Comparison of ENCODE assay signal across 2 cellular contexts in the genomic region with DNA sequence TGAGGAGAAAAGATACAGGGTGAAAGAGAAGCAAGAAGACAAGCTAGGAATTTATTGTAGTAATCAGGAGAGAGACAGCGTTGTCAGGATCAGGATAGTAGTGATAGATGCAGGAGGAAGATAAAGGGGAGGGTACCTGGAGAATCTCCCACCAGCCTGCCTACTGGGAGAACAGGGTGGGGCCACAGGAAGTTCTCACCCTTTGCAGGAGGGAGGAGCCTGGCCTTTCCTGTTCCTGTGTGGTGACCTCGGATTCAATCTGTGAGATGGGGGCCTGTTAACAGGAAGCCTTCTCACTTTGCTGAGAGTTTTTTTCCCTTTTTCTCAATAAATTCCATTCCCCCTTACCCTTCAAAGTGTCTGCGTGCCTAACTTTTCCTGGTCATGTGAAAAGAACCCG.
TF ChIP-seq lines count a peak whose summit lies in the region.

No MANE protein-coding gene starts in this region.

TF ChIP-seq in SK-N-SH, 30 proteins besides CTCF, POLR2A, EP300 and RAD21:
- TF ChIP-seq, protein P1, sequence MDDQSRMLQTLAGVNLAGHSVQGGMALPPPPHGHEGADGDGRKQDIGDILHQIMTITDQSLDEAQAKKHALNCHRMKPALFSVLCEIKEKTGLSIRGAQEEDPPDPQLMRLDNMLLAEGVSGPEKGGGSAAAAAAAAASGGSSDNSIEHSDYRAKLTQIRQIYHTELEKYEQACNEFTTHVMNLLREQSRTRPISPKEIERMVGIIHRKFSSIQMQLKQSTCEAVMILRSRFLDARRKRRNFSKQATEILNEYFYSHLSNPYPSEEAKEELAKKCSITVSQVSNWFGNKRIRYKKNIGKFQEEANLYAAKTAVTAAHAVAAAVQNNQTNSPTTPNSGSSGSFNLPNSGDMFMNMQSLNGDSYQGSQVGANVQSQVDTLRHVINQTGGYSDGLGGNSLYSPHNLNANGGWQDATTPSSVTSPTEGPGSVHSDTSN (IDR thresholded peaks at IDR 0.05): no peak
- TF ChIP-seq GABPA (IDR thresholded peaks at IDR 0.05; ENCODE audit: low read depth) (0 out of 2 replicates have a peak, but pooled peaks have one; percentile 18), NRF1 (IDR thresholded peaks at IDR 0.05; ENCODE audit: low read depth, low read length) (no peak)

TF ChIP-seq in SK-N-SH treated with all-trans-retinoic acid at 6 μM for 48 hours, 23 proteins besides CTCF, POLR2A, EP300 and RAD21 (continued from another document):
- TF ChIP-seq, protein P2, sequence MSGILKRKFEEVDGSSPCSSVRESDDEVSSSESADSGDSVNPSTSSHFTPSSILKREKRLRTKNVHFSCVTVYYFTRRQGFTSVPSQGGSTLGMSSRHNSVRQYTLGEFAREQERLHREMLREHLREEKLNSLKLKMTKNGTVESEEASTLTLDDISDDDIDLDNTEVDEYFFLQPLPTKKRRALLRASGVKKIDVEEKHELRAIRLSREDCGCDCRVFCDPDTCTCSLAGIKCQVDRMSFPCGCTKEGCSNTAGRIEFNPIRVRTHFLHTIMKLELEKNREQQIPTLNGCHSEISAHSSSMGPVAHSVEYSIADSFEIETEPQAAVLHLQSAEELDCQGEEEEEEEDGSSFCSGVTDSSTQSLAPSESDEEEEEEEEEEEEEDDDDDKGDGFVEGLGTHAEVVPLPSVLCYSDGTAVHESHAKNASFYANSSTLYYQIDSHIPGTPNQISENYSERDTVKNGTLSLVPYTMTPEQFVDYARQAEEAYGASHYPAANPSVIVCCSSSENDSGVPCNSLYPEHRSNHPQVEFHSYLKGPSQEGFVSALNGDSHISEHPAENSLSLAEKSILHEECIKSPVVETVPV (CRISPR knock-in tag; IDR thresholded peaks at IDR 0.05): no peak
- TF ChIP-seq CSDC2 (CRISPR knock-in tag; IDR thresholded peaks at IDR 0.05): no peak
- TF ChIP-seq, protein P3, sequence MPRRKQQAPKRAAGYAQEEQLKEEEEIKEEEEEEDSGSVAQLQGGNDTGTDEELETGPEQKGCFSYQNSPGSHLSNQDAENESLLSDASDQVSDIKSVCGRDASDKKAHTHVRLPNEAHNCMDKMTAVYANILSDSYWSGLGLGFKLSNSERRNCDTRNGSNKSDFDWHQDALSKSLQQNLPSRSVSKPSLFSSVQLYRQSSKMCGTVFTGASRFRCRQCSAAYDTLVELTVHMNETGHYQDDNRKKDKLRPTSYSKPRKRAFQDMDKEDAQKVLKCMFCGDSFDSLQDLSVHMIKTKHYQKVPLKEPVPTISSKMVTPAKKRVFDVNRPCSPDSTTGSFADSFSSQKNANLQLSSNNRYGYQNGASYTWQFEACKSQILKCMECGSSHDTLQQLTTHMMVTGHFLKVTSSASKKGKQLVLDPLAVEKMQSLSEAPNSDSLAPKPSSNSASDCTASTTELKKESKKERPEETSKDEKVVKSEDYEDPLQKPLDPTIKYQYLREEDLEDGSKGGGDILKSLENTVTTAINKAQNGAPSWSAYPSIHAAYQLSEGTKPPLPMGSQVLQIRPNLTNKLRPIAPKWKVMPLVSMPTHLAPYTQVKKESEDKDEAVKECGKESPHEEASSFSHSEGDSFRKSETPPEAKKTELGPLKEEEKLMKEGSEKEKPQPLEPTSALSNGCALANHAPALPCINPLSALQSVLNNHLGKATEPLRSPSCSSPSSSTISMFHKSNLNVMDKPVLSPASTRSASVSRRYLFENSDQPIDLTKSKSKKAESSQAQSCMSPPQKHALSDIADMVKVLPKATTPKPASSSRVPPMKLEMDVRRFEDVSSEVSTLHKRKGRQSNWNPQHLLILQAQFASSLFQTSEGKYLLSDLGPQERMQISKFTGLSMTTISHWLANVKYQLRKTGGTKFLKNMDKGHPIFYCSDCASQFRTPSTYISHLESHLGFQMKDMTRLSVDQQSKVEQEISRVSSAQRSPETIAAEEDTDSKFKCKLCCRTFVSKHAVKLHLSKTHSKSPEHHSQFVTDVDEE (CRISPR knock-in tag; IDR thresholded peaks at IDR 0.05): no peak
- no peak for TF ChIP-seq RARB (CRISPR knock-in tag; IDR thresholded peaks at IDR 0.05)
- TF ChIP-seq GLIS3 (CRISPR knock-in tag; IDR thresholded peaks at IDR 0.05): no peak
- no peak for TF ChIP-seq TOX (CRISPR knock-in tag; IDR thresholded peaks at IDR 0.05; ENCODE audit: borderline replicate concordance)
- TF ChIP-seq, protein P4, sequence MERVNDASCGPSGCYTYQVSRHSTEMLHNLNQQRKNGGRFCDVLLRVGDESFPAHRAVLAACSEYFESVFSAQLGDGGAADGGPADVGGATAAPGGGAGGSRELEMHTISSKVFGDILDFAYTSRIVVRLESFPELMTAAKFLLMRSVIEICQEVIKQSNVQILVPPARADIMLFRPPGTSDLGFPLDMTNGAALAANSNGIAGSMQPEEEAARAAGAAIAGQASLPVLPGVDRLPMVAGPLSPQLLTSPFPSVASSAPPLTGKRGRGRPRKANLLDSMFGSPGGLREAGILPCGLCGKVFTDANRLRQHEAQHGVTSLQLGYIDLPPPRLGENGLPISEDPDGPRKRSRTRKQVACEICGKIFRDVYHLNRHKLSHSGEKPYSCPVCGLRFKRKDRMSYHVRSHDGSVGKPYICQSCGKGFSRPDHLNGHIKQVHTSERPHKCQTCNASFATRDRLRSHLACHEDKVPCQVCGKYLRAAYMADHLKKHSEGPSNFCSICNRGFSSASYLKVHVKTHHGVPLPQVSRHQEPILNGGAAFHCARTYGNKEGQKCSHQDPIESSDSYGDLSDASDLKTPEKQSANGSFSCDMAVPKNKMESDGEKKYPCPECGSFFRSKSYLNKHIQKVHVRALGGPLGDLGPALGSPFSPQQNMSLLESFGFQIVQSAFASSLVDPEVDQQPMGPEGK (CRISPR knock-in tag; IDR thresholded peaks at IDR 0.05; ENCODE audit: borderline replicate concordance): no peak
- TF ChIP-seq ZC3H10 (CRISPR knock-in tag; IDR thresholded peaks at IDR 0.05): no peak
- no peak for TF ChIP-seq SNAI2 (CRISPR knock-in tag; IDR thresholded peaks at IDR 0.05)
- TF ChIP-seq TCF4 (CRISPR knock-in tag; IDR thresholded peaks at IDR 0.05; ENCODE audit: borderline replicate concordance): no peak
- TF ChIP-seq, protein P5, sequence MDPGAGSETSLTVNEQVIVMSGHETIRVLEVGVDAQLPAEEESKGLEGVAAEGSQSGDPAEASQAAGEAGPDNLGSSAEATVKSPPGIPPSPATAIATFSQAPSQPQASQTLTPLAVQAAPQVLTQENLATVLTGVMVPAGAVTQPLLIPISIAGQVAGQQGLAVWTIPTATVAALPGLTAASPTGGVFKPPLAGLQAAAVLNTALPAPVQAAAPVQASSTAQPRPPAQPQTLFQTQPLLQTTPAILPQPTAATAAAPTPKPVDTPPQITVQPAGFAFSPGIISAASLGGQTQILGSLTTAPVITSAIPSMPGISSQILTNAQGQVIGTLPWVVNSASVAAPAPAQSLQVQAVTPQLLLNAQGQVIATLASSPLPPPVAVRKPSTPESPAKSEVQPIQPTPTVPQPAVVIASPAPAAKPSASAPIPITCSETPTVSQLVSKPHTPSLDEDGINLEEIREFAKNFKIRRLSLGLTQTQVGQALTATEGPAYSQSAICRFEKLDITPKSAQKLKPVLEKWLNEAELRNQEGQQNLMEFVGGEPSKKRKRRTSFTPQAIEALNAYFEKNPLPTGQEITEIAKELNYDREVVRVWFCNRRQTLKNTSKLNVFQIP (CRISPR knock-in tag; IDR thresholded peaks at IDR 0.05; ENCODE audit: borderline replicate concordance, low read depth): no peak
- no peak for TF ChIP-seq ZNF565 (CRISPR knock-in tag; conservative IDR thresholded peaks at IDR 0.05; ENCODE audit: low read depth)
